ENCODE assay signal across 9 cellular contexts in the genomic region with DNA sequence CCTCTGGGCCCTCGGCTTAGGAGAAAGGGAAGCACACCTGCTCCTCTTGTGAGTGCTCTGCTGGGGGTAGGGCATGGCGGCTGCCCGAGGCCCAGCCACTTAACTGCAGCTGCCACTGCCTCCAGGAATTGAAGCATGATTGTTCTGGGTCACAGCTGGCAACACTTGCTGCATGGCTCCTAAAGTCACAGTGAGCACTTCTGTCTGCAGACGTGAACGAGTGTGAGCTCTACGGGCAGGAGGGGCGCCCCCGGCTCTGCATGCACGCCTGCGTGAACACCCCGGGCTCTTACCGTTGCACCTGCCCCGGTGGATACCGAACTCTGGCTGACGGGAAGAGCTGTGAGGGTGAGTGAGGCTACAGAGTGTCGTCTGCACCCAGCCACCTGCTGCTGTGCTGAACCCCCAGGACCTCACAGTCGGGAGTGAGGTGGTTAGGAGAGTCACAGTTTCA. TPM values are rescaled to one million over a fixed set of nuclear protein-coding genes. Genes with fewer than 3 reads are reported as not detected.
A peak's percentile ranks its signal among the peaks of the same experiment; 100 is the strongest.
DNase-seq lines count a peak whose midpoint lies in the region; ATAC-seq and TF ChIP-seq lines count a peak whose summit lies in the region.
"Had no signal": no experiment of that assay in that cellular context is flagged by ENCODE, and none has a peak within 500 bp of the region (broad histone marks: within the 10 kb centered on the region; RNA-seq: fewer than 3 reads in every experiment).

No MANE protein-coding gene starts in this region.

- ATAC-seq in GM19455 (IDR thresholded peaks at IDR 0.05; ENCODE audit: unreplicated experiment) (no peak), HG03139 (IDR thresholded peaks at IDR 0.05; ENCODE audit: unreplicated experiment) (no peak), omental fat pad (ENCODE audit: low FRiP score) (no peak), GM18861 (IDR thresholded peaks at IDR 0.05; ENCODE audit: unreplicated experiment) (no peak)

- peak overlapping the region in 7 of 21 experiments; percentile 42 to 80 (median 59) for H3K27ac ChIP-seq in skin epidermis

- DNase-seq in DMS79 treated with DMSO at 0.1 percent for 48 hours (lab: John Stamatoyannopoulos, UW): peak; percentile 96
- DNase-seq in NCI-H345 treated with DMSO at 0.1 percent for 48 hours (lab: John Stamatoyannopoulos, UW; ENCODE audit: unreplicated experiment): peak; percentile 97
- DNase-seq in activated T-cell treated with anti-CD3 and anti-CD28 coated beads for 24 hours (ENCODE audit: low read depth): peak; percentile 26
- DNase-seq in omental fat pad (ENCODE audit: low spot score): no peak
- DNase-seq: DMS 273 treated with DMSO at 0.1 percent for 48 hours had no signal

- peak overlapping the region in 4 of 7 experiments; percentile 2 to 12 (median 10) for H3K4me3 ChIP-seq in skin epidermis

- TF ChIP-seq CTCF in omental fat pad (IDR thresholded peaks at IDR 0.05): no peak

RNA-seq across cellular contexts. Expression of gene FBLN7, which starts 44.4 kb away (rescaled TPM):
- total RNA-seq in omental fat pad: 1 to 10 TPM in 3 of 4 donors, under 1 TPM in 1; 0.44 to 9.5 (median 7.2) TPM
